Comparison of ENCODE assay signal across 16 cellular contexts in genomic region chrX:118216086-118216485, GRCh38.
DNase-seq lines count a peak whose midpoint lies in the region; TF ChIP-seq lines count a peak whose summit lies in the region.
"Had no signal": no experiment of that assay in that cellular context is flagged by ENCODE, and none has a peak within 500 bp of the region (broad histone marks: within the 10 kb centered on the region; RNA-seq: fewer than 3 reads in every experiment).

No MANE protein-coding gene starts in this region.

- H3K4me3 ChIP-seq in A673 (ENCODE audit: low read depth, low read length, poor library complexity, severe bottlenecking) (no peak overlapping the region), OCI-LY7 (ENCODE audit: low read depth, low read length, poor library complexity, severe bottlenecking) (no peak overlapping the region)
- H3K4me3 ChIP-seq: left lung, upper lobe of left lung had no signal

- intact Hi-C loops in A673 (cut with micrococcal nuclease; ENCODE audit: unreplicated experiment) (no loop called here), OCI-LY7 (cut with micrococcal nuclease; ENCODE audit: unreplicated experiment) (no loop called here)

- no peak overlapping the region for H3K4me2 ChIP-seq in OCI-LY7 (ENCODE audit: low read length)
- H3K4me2 ChIP-seq: KMS-11 had no signal

- CTCF ChIA-PET in A673 (lab: Charles Lee): interaction anchor here (0.9 kb wide), 1 partner anchor 13 kb away, joined by 4 read pairs; no protein-coding TSS in a partner anchor
- CTCF ChIA-PET in OCI-LY7 (lab: Charles Lee; ENCODE audit: unreplicated experiment): no interaction called here

- peaks cover 6% of the 10 kb centered on the region for H3K4me1 ChIP-seq in A673 (ENCODE audit: insufficient read depth, low read length, poor library complexity, severe bottlenecking)
- peaks cover 25% of the 10 kb centered on the region for H3K4me1 ChIP-seq in OCI-LY7 (ENCODE audit: insufficient read depth, low read length, poor library complexity, severe bottlenecking)
- H3K4me1 ChIP-seq: left lung, upper lobe of left lung had no signal

- no TSS peak for BruUV-seq in A673 (replicated peaks; lab: Mats Ljungman, UMichigan)
- BruUV-seq in OCI-LY7 (replicated peaks; lab: Mats Ljungman, UMichigan): no TSS peak

- H3K27ac ChIP-seq in A673 (ENCODE audit: low read depth, low read length, poor library complexity, severe bottlenecking) (no peak overlapping the region), VCaP (peak overlapping the region; percentile 5; the same call in 1 of the 2 replicates), OCI-LY7 (ENCODE audit: low read depth, low read length, poor library complexity, severe bottlenecking) (no peak overlapping the region)
- H3K27ac ChIP-seq: KMS-11, left lung, upper lobe of left lung had no signal

- no peak overlapping the region for H2AFZ ChIP-seq in OCI-LY7 (ENCODE audit: low read length)

- POLR2A ChIA-PET in A673 (lab: Charles Lee; ENCODE audit: low non-redundant PET): no interaction called here
- POLR2A ChIA-PET in OCI-LY7 (lab: Charles Lee): no interaction called here

- TF ChIP-seq CTCF in A673 (conservative IDR thresholded peaks at IDR 0.05; ENCODE audit: low read depth, low read length) (no peak), VCaP (conservative IDR thresholded peaks at IDR 0.05) (no peak), OCI-LY7 (conservative IDR thresholded peaks at IDR 0.05; ENCODE audit: low read length) (no peak)

- no peaks in the 10 kb centered on the region for H3K79me2 ChIP-seq in OCI-LY7 (ENCODE audit: insufficient read depth, low read depth, low read length)

- H4K20me1 ChIP-seq in OCI-LY7 (ENCODE audit: insufficient read depth, low read length): no peaks in the 10 kb centered on the region

- H3K9me2 ChIP-seq in OCI-LY7 (ENCODE audit: insufficient read depth, low read length): no peaks in the 10 kb centered on the region

- H3K36me3 ChIP-seq in A673 (ENCODE audit: insufficient read depth, low read length, poor library complexity, severe bottlenecking) (no peaks in the 10 kb centered on the region), OCI-LY7 (ENCODE audit: insufficient read depth, low read length) (no peaks in the 10 kb centered on the region)
- H3K36me3 ChIP-seq: left lung, upper lobe of left lung had no signal

- no peaks in the 10 kb centered on the region for H3K27me3 ChIP-seq in A673 (replicated peaks; ENCODE audit: insufficient read depth, low read depth, low read length, poor library complexity)
- H3K27me3 ChIP-seq: upper lobe of left lung had no signal

- peak; percentile 36 for DNase-seq in A673 (ENCODE audit: low spot score)
- DNase-seq in HT1080 (ENCODE audit: low read depth): peak; percentile 16
- peak; percentile 86 for DNase-seq in kidney glomerular epithelial cell (lab: John Stamatoyannopoulos, UW)
- no peak for DNase-seq in OCI-LY7 (ENCODE audit: low spot score)
- DNase-seq in NCI-H82 treated with DMSO at 0.1 percent for 48 hours (lab: John Stamatoyannopoulos, UW; ENCODE audit: unreplicated experiment): no peak
- DNase-seq in GF-D8 (lab: John Stamatoyannopoulos, UW): no peak
- no peak for DNase-seq in NCI-H1417 (lab: John Stamatoyannopoulos, UW)
- DNase-seq: activated naive CD4-positive, alpha-beta T cell; endodermal cell; left lung; NK-92 treated with Interleukin-12 subunit alpha and Interleukin-12 subunit beta, amount 100 ng/mL, for 24 hours; right cardiac atrium; T-helper 1 cell; upper lobe of left lung had no signal

- H3K9me3 ChIP-seq in A673 (ENCODE audit: low read depth, low read length, poor library complexity, severe bottlenecking) (no peaks in the 10 kb centered on the region), OCI-LY7 (ENCODE audit: low read length) (no peaks in the 10 kb centered on the region)
- H3K9me3 ChIP-seq: left lung, upper lobe of left lung had no signal

Comparison
In these comparisons a context has a peak if more than half of its experiments do, and no peak if none do; other contexts are left out.
1. DNase-seq: peak in A673 (single experiment), HT1080 (single experiment) and kidney glomerular epithelial cell (single experiment); none in OCI-LY7 (single experiment), NCI-H82 treated with DMSO at 0.1 percent for 48 hours (single experiment), GF-D8 (single experiment) and NCI-H1417 (0 of 3).